Comparison of ENCODE assay signal across 8 cellular contexts in genomic region chr15:68431792-68432401, GRCh38. TPM values are rescaled to one million over a fixed set of nuclear protein-coding genes. Genes with fewer than 3 reads are reported as not detected.
DNase-seq lines count a peak whose midpoint lies in the region; ATAC-seq and TF ChIP-seq lines count a peak whose summit lies in the region.

Gene ITGA11, minus strand, starts transcription at chr15:68432163. Its CDS starts 97 bp downstream, at chr15:68432066.

- H3K36me3 ChIP-seq in mucosa of descending colon (ENCODE audit: low read depth) = no peaks in the 10 kb centered on the region

- peak within 1 kb of the TSS; percentile 84 for H3K4me3 Mint-ChIP-seq in endothelial cell (ENCODE audit: unreplicated experiment)
- no peak within 1 kb of the TSS for H3K4me3 Mint-ChIP-seq in activated T-helper 1 cell treated with anti-CD3 and anti-CD28 coated beads, Interleukin-12 subunit alpha, Interleukin-12 subunit beta, Interleukin-2, Interleukin-4 antibody, amounts not matched to agents 30 ng/mL and 10 ng/mL and 1 ng/mL, durations not matched to agents 14 hours and 24 hours and 36 hours

- H3K4me1 Mint-ChIP-seq in endothelial cell (ENCODE audit: unreplicated experiment) = peaks cover 9% of the 10 kb centered on the region
- H3K4me1 Mint-ChIP-seq in activated T-helper 1 cell treated with anti-CD3 and anti-CD28 coated beads, Interleukin-12 subunit alpha, Interleukin-12 subunit beta, Interleukin-2, Interleukin-4 antibody, amounts not matched to agents 30 ng/mL and 10 ng/mL and 1 ng/mL, durations not matched to agents 14 hours and 24 hours and 36 hours (ENCODE audit: low read depth) = no peaks in the 10 kb centered on the region

- H3K27ac Mint-ChIP-seq in endothelial cell (ENCODE audit: unreplicated experiment) = peak within 1 kb of the TSS; percentile 57
- H3K27ac Mint-ChIP-seq in activated T-helper 1 cell treated with anti-CD3 and anti-CD28 coated beads, Interleukin-12 subunit alpha, Interleukin-12 subunit beta, Interleukin-2, Interleukin-4 antibody, amounts not matched to agents 30 ng/mL and 10 ng/mL and 1 ng/mL, durations not matched to agents 14 hours and 24 hours and 36 hours = no peak within 1 kb of the TSS

- peak; percentile 87 for DNase-seq in Right ventricle myocardium inferior (ENCODE audit: missing footprints)
- no peak for DNase-seq in cardiac septum (ENCODE audit: low spot score)
- DNase-seq in NOMO-1 treated with dmso at 0.1 percent for 144 hours (lab: John Stamatoyannopoulos, UW; ENCODE audit: unreplicated experiment) = peak; percentile 46
- peak; percentile 68 for DNase-seq in endothelial cell (ENCODE audit: low spot score)
- peak; percentile 62 to 64 (median 64) for DNase-seq in mucosa of descending colon
- DNase-seq in AML-193 (lab: John Stamatoyannopoulos, UW) = no peak
- DNase-seq in activated T-helper 1 cell treated with anti-CD3 and anti-CD28 coated beads, Interleukin-12 subunit alpha, Interleukin-12 subunit beta, Interleukin-2, Interleukin-4 antibody, amounts not matched to agents 30 ng/mL and 10 ng/mL and 1 ng/mL, durations not matched to agents 14 hours and 24 hours and 36 hours (ENCODE audit: low spot score) = no peak

- ATAC-seq in Right ventricle myocardium inferior (peak; percentile 82), mucosa of descending colon (peak; percentile 85), HG03025 (IDR thresholded peaks at IDR 0.05; ENCODE audit: low FRiP score, unreplicated experiment) (no peak)

- no peak within 1 kb of the TSS for H3K4me3 ChIP-seq in mucosa of descending colon

- H3K36me3 Mint-ChIP-seq in endothelial cell (ENCODE audit: low read depth, unreplicated experiment) = peaks cover 9% of the 10 kb centered on the region
- no peaks in the 10 kb centered on the region for H3K36me3 Mint-ChIP-seq in activated T-helper 1 cell treated with anti-CD3 and anti-CD28 coated beads, Interleukin-12 subunit alpha, Interleukin-12 subunit beta, Interleukin-2, Interleukin-4 antibody, amounts not matched to agents 30 ng/mL and 10 ng/mL and 1 ng/mL, durations not matched to agents 14 hours and 24 hours and 36 hours (ENCODE audit: low read depth)

- H3K27me3 Mint-ChIP-seq in endothelial cell (ENCODE audit: unreplicated experiment) = peaks cover 26% of the 10 kb centered on the region
- H3K27me3 Mint-ChIP-seq in activated T-helper 1 cell treated with anti-CD3 and anti-CD28 coated beads, Interleukin-12 subunit alpha, Interleukin-12 subunit beta, Interleukin-2, Interleukin-4 antibody, amounts not matched to agents 30 ng/mL and 10 ng/mL and 1 ng/mL, durations not matched to agents 14 hours and 24 hours and 36 hours (ENCODE audit: insufficient read depth) = peaks cover 53% of the 10 kb centered on the region

- no peak for TF ChIP-seq CTCF in endothelial cell (IDR thresholded peaks at IDR 0.05; ENCODE audit: unreplicated experiment)
- no peak for TF ChIP-seq CTCF in mucosa of descending colon (IDR thresholded peaks at IDR 0.05)

- peaks cover 4% of the 10 kb centered on the region for H3K4me1 ChIP-seq in mucosa of descending colon (ENCODE audit: low read depth)

- no peaks in the 10 kb centered on the region for H3K9me3 ChIP-seq in mucosa of descending colon

- intact Hi-C loops in Right ventricle myocardium inferior (cut with DNase I) = loop anchor here (5.0 kb wide), 1 partner anchor 85 kb away; no protein-coding TSS in a partner anchor
- intact Hi-C loops in cardiac septum (cut with DNase I) = no loop called here
- intact Hi-C loops in mucosa of descending colon (cut with DNase I, micrococcal nuclease) = no loop called here
- intact Hi-C loops in activated T-helper 1 cell treated with anti-CD3 and anti-CD28 coated beads, Interleukin-12 subunit alpha, Interleukin-12 subunit beta, Interleukin-2, Interleukin-4 antibody, amounts not matched to agents 30 ng/mL and 10 ng/mL and 1 ng/mL, durations not matched to agents 14 hours and 24 hours and 36 hours (cut with micrococcal nuclease) = loop anchor here (10.0 kb wide), 1 partner anchor 63 kb away; no protein-coding TSS in a partner anchor

- no peaks in the 10 kb centered on the region for H3K9me3 Mint-ChIP-seq in endothelial cell (ENCODE audit: unreplicated experiment)
- H3K9me3 Mint-ChIP-seq in activated T-helper 1 cell treated with anti-CD3 and anti-CD28 coated beads, Interleukin-12 subunit alpha, Interleukin-12 subunit beta, Interleukin-2, Interleukin-4 antibody, amounts not matched to agents 30 ng/mL and 10 ng/mL and 1 ng/mL, durations not matched to agents 14 hours and 24 hours and 36 hours = no peaks in the 10 kb centered on the region

RNA-seq across cellular contexts. Expression of gene ITGA11, which starts in this region (rescaled TPM):
- total RNA-seq in Right ventricle myocardium inferior (32.6 TPM), cardiac septum (9.3 TPM), endothelial cell (ENCODE audit: unreplicated experiment) (0.28 TPM), mucosa of descending colon (1 to 10 TPM; 1.8 to 2.4 (median 2.1) TPM)
- 0.23 and 0.27 TPM in 2 replicates for total RNA-seq in activated T-helper 1 cell treated with anti-CD3 and anti-CD28 coated beads, Interleukin-12 subunit alpha, Interleukin-12 subunit beta, Interleukin-2, Interleukin-4 antibody, amounts not matched to agents 30 ng/mL and 10 ng/mL and 1 ng/mL, durations not matched to agents 14 hours and 24 hours and 36 hours

Comparison
In these comparisons a context has a peak if more than half of its experiments do, and no peak if none do; other contexts are left out.
1. DNase-seq: peak in Right ventricle myocardium inferior (single experiment), NOMO-1 treated with dmso at 0.1 percent for 144 hours (single experiment) and mucosa of descending colon (3 of 3); none in cardiac septum (single experiment), AML-193 (0 of 2) and activated T-helper 1 cell treated with anti-CD3 and anti-CD28 coated beads, Interleukin-12 subunit alpha, Interleukin-12 subunit beta, Interleukin-2, Interleukin-4 antibody, amounts not matched to agents 30 ng/mL and 10 ng/mL and 1 ng/mL, durations not matched to agents 14 hours and 24 hours and 36 hours (single experiment).
2. intact Hi-C loops: an anchor here in Right ventricle myocardium inferior (5.0 kb wide) and activated T-helper 1 cell treated with anti-CD3 and anti-CD28 coated beads, Interleukin-12 subunit alpha, Interleukin-12 subunit beta, Interleukin-2, Interleukin-4 antibody, amounts not matched to agents 30 ng/mL and 10 ng/mL and 1 ng/mL, durations not matched to agents 14 hours and 24 hours and 36 hours (10.0 kb wide); none called in cardiac septum and mucosa of descending colon.
3. Peak in DNase-seq in endothelial cell; RNA of the gene not detected or under 1 TPM.